ENCODE assay signal across 1 cellular context in genomic region chr11:46337626-46338345, GRCh38.
TF ChIP-seq lines count a peak whose summit lies in the region.

No MANE protein-coding gene starts in this region.

TF ChIP-seq in SK-N-SH, 30 proteins besides CTCF, POLR2A, EP300 and RAD21:
- TF ChIP-seq PBX3 (IDR thresholded peaks at IDR 0.05) (no peak), RXRA (IDR thresholded peaks at IDR 0.05; ENCODE audit: borderline replicate concordance, low read depth) (no peak), EZH2phosphoT487 (IDR thresholded peaks at IDR 0.05; ENCODE audit: borderline replicate concordance, low read depth) (no peak), POLR2AphosphoS5 (IDR thresholded peaks at IDR 0.05; ENCODE audit: low read depth, low read length) (no peak), SIN3A (IDR thresholded peaks at IDR 0.05; ENCODE audit: borderline replicate concordance, low read depth, low read length) (no peak), ELF1 (IDR thresholded peaks at IDR 0.05) (no peak), USF1 (IDR thresholded peaks at IDR 0.05; ENCODE audit: borderline replicate concordance, low read depth) (no peak), YY1 (IDR thresholded peaks at IDR 0.05; ENCODE audit: low read depth) (no peak), JUND (IDR thresholded peaks at IDR 0.05) (no peak), FOXJ3 (CRISPR knock-in tag; IDR thresholded peaks at IDR 0.05) (no peak)
